ENCODE assay signal across 14 cellular contexts in the genomic region with DNA sequence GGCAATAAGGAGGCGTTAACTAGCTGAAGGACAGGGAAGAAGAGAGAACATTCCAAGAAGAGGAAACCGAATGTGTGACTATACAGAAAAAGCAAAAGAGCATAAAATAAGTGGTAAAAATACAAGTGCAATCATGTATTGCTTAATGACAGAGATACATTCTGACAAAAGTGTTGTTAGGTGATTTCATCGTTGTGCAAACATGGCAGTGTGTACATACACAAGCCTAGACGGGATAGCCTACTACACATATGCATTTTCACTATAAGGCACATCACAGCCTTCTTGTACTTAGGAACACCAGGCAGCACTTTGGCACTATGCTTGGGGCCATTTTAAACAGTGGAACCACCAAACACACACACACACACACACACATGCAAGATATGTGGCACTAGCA.
DNase-seq lines count a peak whose midpoint lies in the region; TF ChIP-seq lines count a peak whose summit lies in the region.
"Had no signal": no experiment of that assay in that cellular context is flagged by ENCODE, and none has a peak within 500 bp of the region (broad histone marks: within the 10 kb centered on the region; RNA-seq: fewer than 3 reads in every experiment).

No MANE protein-coding gene starts in this region.

- no peaks in the 10 kb centered on the region for H3K36me3 Mint-ChIP-seq in Caco-2 (ENCODE audit: insufficient read depth, unreplicated experiment)
- no peaks in the 10 kb centered on the region for H3K36me3 Mint-ChIP-seq in activated naive CD4-positive, alpha-beta T cell treated with anti-CD3 and anti-CD28 coated beads, Interleukin-2, amount 10 ng/mL, durations not matched to agents 7 days and 5 days

- intact Hi-C loops in Caco-2 (cut with micrococcal nuclease; ENCODE audit: unreplicated experiment) = loop anchor here (5.0 kb wide), 1 partner anchor 128 kb away; no protein-coding TSS in a partner anchor

- H3K9me3 ChIP-seq in Caco-2 = no peaks in the 10 kb centered on the region

- H3K4me3 Mint-ChIP-seq in Caco-2 (ENCODE audit: unreplicated experiment) = no peak overlapping the region
- no peak overlapping the region for H3K4me3 Mint-ChIP-seq in activated naive CD4-positive, alpha-beta T cell treated with anti-CD3 and anti-CD28 coated beads, Interleukin-2, amount 10 ng/mL, durations not matched to agents 7 days and 5 days
- H3K4me3 Mint-ChIP-seq: B cell; CD4-positive, alpha-beta T cell had no signal

- no TSS peak for BruUV-seq in Caco-2 (replicated peaks; lab: Mats Ljungman, UMichigan)

- peak overlapping the region; percentile 1 for H3K27ac Mint-ChIP-seq in Caco-2 (ENCODE audit: unreplicated experiment)
- H3K27ac Mint-ChIP-seq in activated naive CD4-positive, alpha-beta T cell treated with anti-CD3 and anti-CD28 coated beads, Interleukin-2, amount 10 ng/mL, durations not matched to agents 7 days and 5 days = no peak overlapping the region
- H3K27ac Mint-ChIP-seq: B cell; CD4-positive, alpha-beta T cell had no signal

- H3K4me1 Mint-ChIP-seq in Caco-2 (ENCODE audit: low read depth, unreplicated experiment) = peaks cover 23% of the 10 kb centered on the region
- no peaks in the 10 kb centered on the region for H3K4me1 Mint-ChIP-seq in activated naive CD4-positive, alpha-beta T cell treated with anti-CD3 and anti-CD28 coated beads, Interleukin-2, amount 10 ng/mL, durations not matched to agents 7 days and 5 days

- no peaks in the 10 kb centered on the region for H3K27me3 Mint-ChIP-seq in Caco-2 (ENCODE audit: insufficient read depth, unreplicated experiment)
- H3K27me3 Mint-ChIP-seq in activated naive CD4-positive, alpha-beta T cell treated with anti-CD3 and anti-CD28 coated beads, Interleukin-2, amount 10 ng/mL, durations not matched to agents 7 days and 5 days = no peaks in the 10 kb centered on the region
- H3K27me3 Mint-ChIP-seq: B cell; CD4-positive, alpha-beta T cell had no signal

- DNase-seq in Caco-2 = peak in 1 of 2 experiments; percentile 44
- peak; percentile 100 for DNase-seq in DMS53 (lab: John Stamatoyannopoulos, UW)
- DNase-seq in NCI-H69 (lab: John Stamatoyannopoulos, UW) = peak; percentile 53
- DNase-seq in epithelial cell of esophagus (ENCODE audit: low read depth) = peak; percentile 69
- DNase-seq in activated naive CD4-positive, alpha-beta T cell treated with anti-CD3 and anti-CD28 coated beads, Interleukin-2, amount 10 ng/mL, durations not matched to agents 7 days and 5 days = no peak
- no peak for DNase-seq in NCI-H1092 (lab: John Stamatoyannopoulos, UW)
- no peak for DNase-seq in stimulated activated CD4-positive, alpha-beta T cell treated with anti-CD3 and anti-CD28 coated beads, Interleukin-4, amount 100 ng/mL, for 24 hours
- DNase-seq: C1 segment of cervical spinal cord; CD4-positive, alpha-beta T cell; DMS79; GM23248; H7 had no signal

- no peak overlapping the region for H3K4me3 ChIP-seq in Caco-2 (ENCODE audit: low read depth, low read length)
- no peak overlapping the region for H3K4me3 ChIP-seq in epithelial cell of esophagus (ENCODE audit: low read length)
- H3K4me3 ChIP-seq: GM12878, GM23248 had no signal

- POLR2A ChIA-PET in Caco-2 (lab: Charles Lee) = no interaction called here

- H3K36me3 ChIP-seq in Caco-2 (ENCODE audit: control insufficient read depth, insufficient read depth, low read length) = no peaks in the 10 kb centered on the region

- H3K4me1 ChIP-seq in Caco-2 = peaks cover 8% of the 10 kb centered on the region; the same call in 1 of the 2 replicates

- H3K9me3 Mint-ChIP-seq in Caco-2 (ENCODE audit: unreplicated experiment) = peaks cover 44% of the 10 kb centered on the region
- H3K9me3 Mint-ChIP-seq in activated naive CD4-positive, alpha-beta T cell treated with anti-CD3 and anti-CD28 coated beads, Interleukin-2, amount 10 ng/mL, durations not matched to agents 7 days and 5 days = peaks cover 5% of the 10 kb centered on the region

- no peaks in the 10 kb centered on the region for H3K27me3 ChIP-seq in Caco-2 (replicated peaks; ENCODE audit: control insufficient read depth, insufficient read depth, low read length)

- no peak for TF ChIP-seq CTCF in Caco-2 (IDR thresholded peaks at IDR 0.05; ENCODE audit: insufficient read depth in 1 of 2, low read depth in 1 of 2, low read length in 1 of 2, severe bottlenecking in 1 of 2, unreplicated experiment in 1 of 2)
- TF ChIP-seq CTCF in epithelial cell of esophagus (IDR thresholded peaks at IDR 0.05; ENCODE audit: insufficient read depth, low read depth, low read length, missing control alignments) = no peak

- CTCF ChIA-PET in Caco-2 (lab: Charles Lee) = interaction anchor here (0.7 kb wide), 1 partner anchor 149 kb away, joined by 3 read pairs; no protein-coding TSS in a partner anchor
- CTCF ChIA-PET in activated naive CD4-positive, alpha-beta T cell treated with anti-CD3 and anti-CD28 coated beads, Interleukin-2, amount 10 ng/mL, durations not matched to agents 7 days and 5 days (lab: Charles Lee) = no interaction called here

Comparison
In these comparisons a context has a peak if more than half of its experiments do, and no peak if none do; other contexts are left out.
1. DNase-seq: peak in DMS53 (single experiment), NCI-H69 (single experiment) and epithelial cell of esophagus (single experiment); none in activated naive CD4-positive, alpha-beta T cell treated with anti-CD3 and anti-CD28 coated beads, Interleukin-2, amount 10 ng/mL, durations not matched to agents 7 days and 5 days (single experiment), NCI-H1092 (single experiment) and stimulated activated CD4-positive, alpha-beta T cell treated with anti-CD3 and anti-CD28 coated beads, Interleukin-4, amount 100 ng/mL, for 24 hours (single experiment).